ENCODE assay signal across 8 cellular contexts in the genomic region with DNA sequence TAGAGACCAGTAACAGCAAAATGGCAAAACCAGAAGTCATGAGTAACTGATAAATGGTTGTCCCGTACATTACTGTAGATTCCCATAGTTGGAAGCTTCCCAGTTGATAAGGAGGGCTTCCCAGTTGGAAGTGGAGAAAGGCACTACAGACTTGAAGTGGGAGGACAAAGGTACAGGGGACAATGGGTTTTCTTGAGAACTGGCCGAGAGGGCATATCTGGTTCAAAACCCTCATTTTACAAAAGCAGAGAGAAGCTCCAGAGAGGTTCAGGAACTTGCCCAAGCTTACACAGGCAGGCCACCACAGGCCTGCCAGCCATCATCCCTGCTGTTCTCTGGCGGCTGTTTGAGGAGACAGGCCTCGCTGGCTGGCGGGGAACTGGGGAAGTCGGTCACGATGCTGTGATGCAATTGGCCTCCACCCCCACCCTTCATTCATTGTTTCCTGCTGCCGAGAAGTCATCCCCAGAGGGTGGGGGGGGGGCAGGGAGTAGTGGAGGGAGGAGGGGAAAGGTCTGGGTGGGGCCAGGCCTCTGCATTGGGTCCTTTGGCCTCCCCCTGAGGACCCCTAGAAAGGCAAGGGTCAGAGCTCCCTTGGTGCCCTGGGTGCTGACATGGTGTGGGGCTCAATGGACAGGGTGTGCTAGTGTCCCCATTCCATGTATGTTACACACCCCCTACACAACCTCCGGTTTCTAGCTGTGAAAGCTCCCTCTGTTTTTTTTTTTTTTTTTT. TPM values are rescaled to one million over a fixed set of nuclear protein-coding genes. Genes with fewer than 3 reads are reported as not detected.
DNase-seq lines count a peak whose midpoint lies in the region; TF ChIP-seq lines count a peak whose summit lies in the region.

No MANE protein-coding gene starts in this region.

- H3K4me1 Mint-ChIP-seq in activated CD4-positive, alpha-beta T cell treated with anti-CD3 and anti-CD28 coated beads, Interleukin-2, amount 10 ng/mL, durations not matched to agents 7 days and 5 days = peaks cover 61% of the 10 kb centered on the region

- peak overlapping the region; percentile 48 for H3K9ac ChIP-seq in mesendoderm (ENCODE audit: low read length)

- H2BK120ac ChIP-seq in mesendoderm (ENCODE audit: low read depth, low read length) = no peak overlapping the region

- H3K4me2 ChIP-seq in mesendoderm (ENCODE audit: low read length) = no peak overlapping the region

- H2BK5ac ChIP-seq in mesendoderm (ENCODE audit: low read length) = peak overlapping the region; percentile 55

- no peak overlapping the region for H2AK5ac ChIP-seq in mesendoderm (ENCODE audit: low read length)

- H4K8ac ChIP-seq in mesendoderm (ENCODE audit: low read depth, low read length) = no peak overlapping the region

- peak overlapping the region; percentile 79 for H3K56ac ChIP-seq in mesendoderm (ENCODE audit: low read length)

- no peak overlapping the region for H3K4ac ChIP-seq in mesendoderm (ENCODE audit: low read depth, low read length)

- no peaks in the 10 kb centered on the region for H3K27me3 Mint-ChIP-seq in activated CD4-positive, alpha-beta T cell treated with anti-CD3 and anti-CD28 coated beads, Interleukin-2, amount 10 ng/mL, durations not matched to agents 7 days and 5 days

- H3K23ac ChIP-seq in mesendoderm (ENCODE audit: low read length) = no peak overlapping the region

- H3K4me3 ChIP-seq in mesendoderm (ENCODE audit: low read length) = no peak overlapping the region

- no peaks in the 10 kb centered on the region for H3K36me3 ChIP-seq in mesendoderm (ENCODE audit: control insufficient read depth, insufficient read depth, low read length)

- CTCF ChIA-PET in activated CD4-positive, alpha-beta T cell treated with anti-CD3 and anti-CD28 coated beads, Interleukin-2, amount 10 ng/mL, durations not matched to agents 7 days and 5 days (lab: Charles Lee) = interaction anchor here (0.6 to 4.6 kb wide), 13 partner anchors 11 to 1258 kb away, joined by 3 to 32 read pairs (median 4); no protein-coding TSS in a partner anchor

- POLR2A ChIA-PET in activated CD4-positive, alpha-beta T cell treated with anti-CD3 and anti-CD28 coated beads, Interleukin-2, amount 10 ng/mL, durations not matched to agents 7 days and 5 days (lab: Charles Lee) = interaction anchor here (0.5 to 5.8 kb wide), 10 partner anchors 11 to 488 kb away, joined by 3 to 45 read pairs (median 6); no protein-coding TSS in a partner anchor

- no peak for TF ChIP-seq EP300 in Ishikawa (IDR thresholded peaks at IDR 0.05; ENCODE audit: borderline replicate concordance)

- no peak overlapping the region for H3K18ac ChIP-seq in mesendoderm (ENCODE audit: low read length)

- peak overlapping the region; percentile 48 for H3K27ac ChIP-seq in mesendoderm (ENCODE audit: low read depth, low read length)

- no peak overlapping the region for H4K5ac ChIP-seq in mesendoderm (ENCODE audit: low read length)

- peak; percentile 77 for DNase-seq in AG20443 (ENCODE audit: low spot score)
- DNase-seq in activated CD4-positive, alpha-beta T cell treated with anti-CD3 and anti-CD28 coated beads, Interleukin-2, amount 10 ng/mL, durations not matched to agents 7 days and 5 days = peak; percentile 79
- peak; percentile 82 for DNase-seq in dermis blood vessel endothelial cell
- DNase-seq in mesendoderm = peak; percentile 87
- DNase-seq in stimulated activated CD8-positive, alpha-beta memory T cell treated with anti-CD3 and anti-CD28 coated beads, Interleukin-7, amount 100 ng/mL, for 4 hours (ENCODE audit: low read depth in 2 of 2) = peak; percentile 62 to 72
- no peak for DNase-seq in glomerular visceral epithelial cell (ENCODE audit: extremely low spot score)
- DNase-seq in GM19238 (ENCODE audit: insufficient read length, low spot score) = no peak

- H3K4me1 ChIP-seq in mesendoderm (ENCODE audit: control insufficient read depth, low read depth, low read length) = peaks cover 9% of the 10 kb centered on the region

- no peak overlapping the region for H2BK15ac ChIP-seq in mesendoderm (replicated peaks; ENCODE audit: low read depth)

- peaks cover 11% of the 10 kb centered on the region for H3K79me2 ChIP-seq in mesendoderm (ENCODE audit: control insufficient read depth, insufficient read depth, low read length)

- peaks cover 12% of the 10 kb centered on the region for H3K79me1 ChIP-seq in mesendoderm (ENCODE audit: low read length)

- H3K9me3 Mint-ChIP-seq in activated CD4-positive, alpha-beta T cell treated with anti-CD3 and anti-CD28 coated beads, Interleukin-2, amount 10 ng/mL, durations not matched to agents 7 days and 5 days = no peaks in the 10 kb centered on the region

- H3K36me3 Mint-ChIP-seq in activated CD4-positive, alpha-beta T cell treated with anti-CD3 and anti-CD28 coated beads, Interleukin-2, amount 10 ng/mL, durations not matched to agents 7 days and 5 days (ENCODE audit: low read depth) = peaks cover 55% of the 10 kb centered on the region

- no peaks in the 10 kb centered on the region for H3K27me3 ChIP-seq in mesendoderm (ENCODE audit: insufficient read depth, low read length, poor library complexity)

- H3K27ac Mint-ChIP-seq in activated CD4-positive, alpha-beta T cell treated with anti-CD3 and anti-CD28 coated beads, Interleukin-2, amount 10 ng/mL, durations not matched to agents 7 days and 5 days = peak overlapping the region; percentile 99

- no CpG with 5 or more reads among the region's 9 CpGs for WGBS in mesendoderm (ENCODE audit: extremely low coverage, insufficient coverage, low lambda C conversion rate)

- peak overlapping the region; percentile 93 for H3K4me3 Mint-ChIP-seq in activated CD4-positive, alpha-beta T cell treated with anti-CD3 and anti-CD28 coated beads, Interleukin-2, amount 10 ng/mL, durations not matched to agents 7 days and 5 days

- TF ChIP-seq RAD21 in Ishikawa (IDR thresholded peaks at IDR 0.05; ENCODE audit: low read depth) = no peak

TF ChIP-seq in Ishikawa, 13 proteins besides CTCF, POLR2A, EP300 and RAD21:
- TF ChIP-seq REST (IDR thresholded peaks at IDR 0.05; ENCODE audit: low read depth) (no peak), CEBPB (IDR thresholded peaks at IDR 0.05) (0 out of 2 replicates have a peak, but pooled peaks have one; percentile 4)

RNA-seq across cellular contexts. Expression of gene UBALD2, which starts 3.0 kb away (rescaled TPM):
- total RNA-seq in activated CD4-positive, alpha-beta T cell treated with anti-CD3 and anti-CD28 coated beads, Interleukin-2, amount 10 ng/mL, durations not matched to agents 7 days and 5 days = 100 to 1,000 TPM; 319 to 399 TPM
- 3.2 and 10.4 TPM in 2 replicates for total RNA-seq in dermis blood vessel endothelial cell
- 41.6 TPM for polyA plus RNA-seq in mesendoderm (2013, experiment 1 of 2)
- 41.5 TPM for polyA plus RNA-seq in mesendoderm (2013, experiment 2 of 2)

RNA-seq across cellular contexts. Expression of gene RNF157, which starts 27.9 kb away (rescaled TPM):
- 100 to 1,000 TPM; 121 to 129 TPM for total RNA-seq in activated CD4-positive, alpha-beta T cell treated with anti-CD3 and anti-CD28 coated beads, Interleukin-2, amount 10 ng/mL, durations not matched to agents 7 days and 5 days
- 0.34 and 0.74 TPM in 2 replicates for total RNA-seq in dermis blood vessel endothelial cell
- polyA plus RNA-seq in mesendoderm (2013, experiment 1 of 2) = 1.1 TPM
- polyA plus RNA-seq in mesendoderm (2013, experiment 2 of 2) = 1.3 TPM

RNA-seq across cellular contexts. Expression of gene QRICH2, which starts 39.9 kb away (rescaled TPM):
- 1 to 10 TPM; 3.6 to 3.7 TPM for total RNA-seq in activated CD4-positive, alpha-beta T cell treated with anti-CD3 and anti-CD28 coated beads, Interleukin-2, amount 10 ng/mL, durations not matched to agents 7 days and 5 days
- total RNA-seq in dermis blood vessel endothelial cell = 8.5 and 13.8 TPM in 2 replicates
- 1.2 TPM for polyA plus RNA-seq in mesendoderm (2013, experiment 1 of 2)
- polyA plus RNA-seq in mesendoderm (2013, experiment 2 of 2) = 1.3 TPM

Comparison
In these comparisons a context has a peak if more than half of its experiments do, and no peak if none do; other contexts are left out.
1. DNase-seq: peak in AG20443 (single experiment), activated CD4-positive, alpha-beta T cell treated with anti-CD3 and anti-CD28 coated beads, Interleukin-2, amount 10 ng/mL, durations not matched to agents 7 days and 5 days (single experiment), dermis blood vessel endothelial cell (single experiment), mesendoderm (single experiment) and stimulated activated CD8-positive, alpha-beta memory T cell treated with anti-CD3 and anti-CD28 coated beads, Interleukin-7, amount 100 ng/mL, for 4 hours (2 of 2); none in glomerular visceral epithelial cell (single experiment) and GM19238 (single experiment).
2. RNA of gene UBALD2, which starts 3.0 kb away (total RNA-seq): 319 to 399 TPM in activated CD4-positive, alpha-beta T cell treated with anti-CD3 and anti-CD28 coated beads, Interleukin-2, amount 10 ng/mL, durations not matched to agents 7 days and 5 days; 3.2 to 10.4 TPM in dermis blood vessel endothelial cell; every median in the first group is over 10 times any median in the second.
3. RNA of gene RNF157, which starts 27.9 kb away (total RNA-seq): 121 to 129 TPM in activated CD4-positive, alpha-beta T cell treated with anti-CD3 and anti-CD28 coated beads, Interleukin-2, amount 10 ng/mL, durations not matched to agents 7 days and 5 days; 0.34 to 0.74 TPM in dermis blood vessel endothelial cell; every median in the first group is over 10 times any median in the second.